ENCODE assay signal across 8 cellular contexts in the genomic region with DNA sequence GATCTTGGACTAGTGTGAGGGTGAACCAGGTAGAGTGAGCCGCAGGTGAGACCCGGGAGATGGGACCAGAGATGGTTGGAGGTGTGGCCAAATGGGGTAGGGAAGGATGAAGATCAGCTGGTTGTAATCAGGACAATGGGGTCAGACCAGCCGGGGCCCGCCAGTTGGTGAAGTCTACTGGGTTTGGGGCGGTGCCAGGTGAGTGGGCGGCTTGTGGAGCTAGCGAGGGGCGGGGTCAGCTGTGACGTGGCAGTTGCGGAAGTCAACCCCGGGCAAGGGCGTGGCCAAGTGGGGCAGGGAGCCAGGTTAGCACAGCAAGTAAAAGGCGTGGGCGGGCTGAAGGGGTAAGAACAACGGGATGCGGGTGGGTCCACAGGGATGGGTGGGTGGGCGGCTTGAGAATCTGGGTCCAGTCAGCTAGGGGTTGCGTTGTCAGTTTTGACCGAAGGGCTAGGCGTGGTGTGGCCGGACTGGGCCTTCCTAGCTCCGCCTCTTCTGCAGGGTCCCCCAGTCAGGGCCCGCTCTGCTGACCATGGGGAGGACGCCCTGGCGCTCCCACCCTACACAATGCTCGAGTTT. TPM values are rescaled to one million over a fixed set of nuclear protein-coding genes. Genes with fewer than 3 reads are reported as not detected.
A peak's percentile ranks its signal among the peaks of the same experiment; 100 is the strongest.
DNase-seq lines count a peak whose midpoint lies in the region; ATAC-seq and TF ChIP-seq lines count a peak whose summit lies in the region.

No MANE protein-coding gene starts in this region.

- H3K27me3 ChIP-seq in RWPE2 (ENCODE audit: insufficient read depth, poor library complexity, severe bottlenecking): no peaks in the 10 kb centered on the region
- no peaks in the 10 kb centered on the region for H3K27me3 ChIP-seq in trophoblast cell (ENCODE audit: insufficient read depth, low read length)
- no peaks in the 10 kb centered on the region for H3K27me3 ChIP-seq in thyroid gland

- H3K9me3 Mint-ChIP-seq in activated naive CD4-positive, alpha-beta T cell treated with anti-CD3 and anti-CD28 coated beads, Interleukin-2, amount 10 ng/mL, durations not matched to agents 7 days and 5 days: no peaks in the 10 kb centered on the region

- peak in 1 of 2 donors; percentile 11 for TF ChIP-seq POLR2A in thyroid gland (IDR thresholded peaks at IDR 0.05)

- peaks cover 14% of the 10 kb centered on the region for H3K4me1 Mint-ChIP-seq in activated naive CD4-positive, alpha-beta T cell treated with anti-CD3 and anti-CD28 coated beads, Interleukin-2, amount 10 ng/mL, durations not matched to agents 7 days and 5 days

- H3K27ac ChIP-seq in RWPE2 (ENCODE audit: poor library complexity, severe bottlenecking) (no peak overlapping the region), trophoblast cell (ENCODE audit: low read depth, low read length) (no peak overlapping the region), thyroid gland (peak overlapping the region in 2 of 3 donors; percentile 7 to 43)

- POLR2A ChIA-PET in GM10248 (lab: Yijun Ruan, JAX): interaction anchor here (0.6 kb wide), 1 partner anchor 25 kb away, joined by 3 read pairs; a partner anchor contains a TSS

- H3K4me3 ChIP-seq in RWPE2 (ENCODE audit: severe bottlenecking): peak overlapping the region; percentile 15
- peak overlapping the region; percentile 64 for H3K4me3 ChIP-seq in trophoblast cell (ENCODE audit: low read depth, low read length)
- H3K4me3 ChIP-seq in thyroid gland (replicated peaks in 1 of 3): peak overlapping the region in 2 of 3 donors; percentile 4 to 34

- peak overlapping the region; percentile 67 for H4K91ac ChIP-seq in trophoblast cell (ENCODE audit: low read depth, low read length)

- no peak overlapping the region for H3K23ac ChIP-seq in trophoblast cell (ENCODE audit: low read length)

- peak overlapping the region; percentile 56 for H2AK5ac ChIP-seq in trophoblast cell (ENCODE audit: low read length)

- no peak overlapping the region for H3K9ac ChIP-seq in trophoblast cell (ENCODE audit: low read length)

- no peaks in the 10 kb centered on the region for H3K36me3 ChIP-seq in RWPE2 (ENCODE audit: low read depth)
- H3K36me3 ChIP-seq in trophoblast cell (ENCODE audit: control insufficient read depth in 1 of 2, insufficient read depth in 2 of 2, low read length in 2 of 2): no peaks in the 10 kb centered on the region
- no peaks in the 10 kb centered on the region for H3K36me3 ChIP-seq in thyroid gland

- peaks cover 52% of the 10 kb centered on the region for H3K27me3 Mint-ChIP-seq in activated naive CD4-positive, alpha-beta T cell treated with anti-CD3 and anti-CD28 coated beads, Interleukin-2, amount 10 ng/mL, durations not matched to agents 7 days and 5 days

- peaks cover 5% of the 10 kb centered on the region for H3K79me1 ChIP-seq in trophoblast cell (ENCODE audit: low read length)

- H4K12ac ChIP-seq in trophoblast cell (ENCODE audit: low read depth, low read length): peak overlapping the region; percentile 34

- no peak overlapping the region for H2BK120ac ChIP-seq in trophoblast cell (ENCODE audit: insufficient read depth, low read length, poor library complexity)

- peak; percentile 92 for DNase-seq in GM10248 (ENCODE audit: extremely low spot score)
- DNase-seq in RWPE2 (ENCODE audit: low spot score): peak; percentile 98
- DNase-seq in activated naive CD4-positive, alpha-beta T cell treated with anti-CD3 and anti-CD28 coated beads, Interleukin-2, amount 10 ng/mL, durations not matched to agents 7 days and 5 days: peak; percentile 96
- peak; percentile 44 to 88 (median 74) for DNase-seq in head of caudate nucleus
- peak; percentile 86 to 92 for DNase-seq in trophoblast cell
- DNase-seq in thyroid gland: peak; percentile 96 to 97

- H3K27ac Mint-ChIP-seq in activated naive CD4-positive, alpha-beta T cell treated with anti-CD3 and anti-CD28 coated beads, Interleukin-2, amount 10 ng/mL, durations not matched to agents 7 days and 5 days: peak overlapping the region; percentile 43

- H2AFZ ChIP-seq in trophoblast cell (ENCODE audit: insufficient read depth, low read length, poor library complexity): peak overlapping the region; percentile 72

- peak overlapping the region; percentile 59 for H3K4me2 ChIP-seq in trophoblast cell (ENCODE audit: low read length)

- peak overlapping the region; percentile 3 for H2BK12ac ChIP-seq in trophoblast cell (ENCODE audit: low read length)

- peak overlapping the region; percentile 30 for H3K14ac ChIP-seq in trophoblast cell (ENCODE audit: low read length)

- H3K4me1 ChIP-seq in RWPE2 (ENCODE audit: insufficient read depth, poor library complexity, severe bottlenecking) (peaks cover 3% of the 10 kb centered on the region), trophoblast cell (ENCODE audit: control insufficient read depth in 1 of 2, insufficient read depth in 2 of 2, low read length in 2 of 2) (peaks cover 6 to 8% of the 10 kb centered on the region in 2 experiments), thyroid gland (peaks cover 7 to 23% of the 10 kb centered on the region in 2 donors)

- ATAC-seq in HG02885 (IDR thresholded peaks at IDR 0.05; ENCODE audit: poor library complexity, unreplicated experiment): peak; percentile 65
- peak; percentile 37 for ATAC-seq in RWPE2 (ENCODE audit: low read depth)
- ATAC-seq in GM21423 (IDR thresholded peaks at IDR 0.05; ENCODE audit: unreplicated experiment): no peak

- H3K9me3 ChIP-seq in RWPE2 (ENCODE audit: severe bottlenecking) (no peaks in the 10 kb centered on the region), trophoblast cell (ENCODE audit: insufficient read depth, low read depth, low read length) (no peaks in the 10 kb centered on the region), thyroid gland (no peaks in the 10 kb centered on the region)

- peak overlapping the region; percentile 77 for H4K8ac ChIP-seq in trophoblast cell (ENCODE audit: low read depth, low read length)

- H3K79me2 ChIP-seq in trophoblast cell (ENCODE audit: control insufficient read depth, insufficient read depth, low read length, poor library complexity): no peaks in the 10 kb centered on the region

- intact Hi-C loops in head of caudate nucleus (cut with DNase I) (no loop called here), thyroid gland (cut with DNase I) (no loop called here)

- H3K18ac ChIP-seq in trophoblast cell (ENCODE audit: low read length): peak overlapping the region; percentile 66

- no CpG with 5 or more reads among the region's 26 CpGs for WGBS in trophoblast cell (ENCODE audit: extremely low coverage, insufficient coverage, insufficient read length)
- WGBS in thyroid gland, 2 donors: 5 to 7% methylated on average over 21 to 23 of the region's 26 CpGs

- H2BK5ac ChIP-seq in trophoblast cell (ENCODE audit: low read depth, low read length, poor library complexity): no peak overlapping the region

- no peak for TF ChIP-seq CTCF in GM10248 (IDR thresholded peaks at IDR 0.05; ENCODE audit: control extremely low read depth, extremely low read depth, low read depth, missing control alignments)
- TF ChIP-seq CTCF in RWPE2 (IDR thresholded peaks at IDR 0.05; ENCODE audit: poor library complexity, severe bottlenecking): no peak
- no peak for TF ChIP-seq CTCF in thyroid gland (IDR thresholded peaks at IDR 0.05)

- H3K4me3 Mint-ChIP-seq in activated naive CD4-positive, alpha-beta T cell treated with anti-CD3 and anti-CD28 coated beads, Interleukin-2, amount 10 ng/mL, durations not matched to agents 7 days and 5 days: peak overlapping the region; percentile 79

- peak overlapping the region; percentile 41 for H3K4ac ChIP-seq in trophoblast cell (ENCODE audit: low read depth, low read length)

- CTCF ChIA-PET in GM10248 (lab: Yijun Ruan, JAX): interaction anchor here (0.6 to 1.4 kb wide), 5 partner anchors 9 to 28 kb away, joined by 3 to 7 read pairs (median 4); a partner anchor contains a TSS
- CTCF ChIA-PET in activated naive CD4-positive, alpha-beta T cell treated with anti-CD3 and anti-CD28 coated beads, Interleukin-2, amount 10 ng/mL, durations not matched to agents 7 days and 5 days (lab: Charles Lee): interaction anchor here (0.8 to 0.9 kb wide), 2 partner anchors 16 to 26 kb away, joined by 3 read pairs; no protein-coding TSS in a partner anchor

- H3K36me3 Mint-ChIP-seq in activated naive CD4-positive, alpha-beta T cell treated with anti-CD3 and anti-CD28 coated beads, Interleukin-2, amount 10 ng/mL, durations not matched to agents 7 days and 5 days: no peaks in the 10 kb centered on the region

RNA-seq across cellular contexts. Expression of a gene that starts 25.5 kb away (rescaled TPM):
- polyA plus RNA-seq in trophoblast cell (2013): 69.9 and 71.0 TPM in 2 replicates
- total RNA-seq in thyroid gland: 100 to 1,000 TPM; 123 to 169 (median 159) TPM

RNA-seq across cellular contexts. Expression of a gene that starts 49.6 kb away (rescaled TPM):
- polyA plus RNA-seq in trophoblast cell (2013): 0.43 and 0.56 TPM in 2 replicates
- 1 to 10 TPM; 1.3 to 3.6 (median 1.7) TPM for total RNA-seq in thyroid gland

Comparison
In these comparisons a context has a peak if more than half of its experiments do, and no peak if none do; other contexts are left out.
1. H3K27ac ChIP-seq: peak in thyroid gland (2 of 3); none in RWPE2 (single experiment) and trophoblast cell (single experiment).
2. Peak in every context shown above with its lines, with median percentiles within 50 percentile points of each other: DNase-seq and H3K4me3 ChIP-seq.